In genomic region chr19:58406818-58407657, GRCh38 we compare ENCODE assay signal across 8 cellular contexts. TPM values are rescaled to one million over a fixed set of nuclear protein-coding genes. Genes with fewer than 3 reads are reported as not detected.
A peak's percentile ranks its signal among the peaks of the same experiment; 100 is the strongest.
DNase-seq lines count a peak whose midpoint lies in the region; ATAC-seq, FAIRE-seq and TF ChIP-seq lines count a peak whose summit lies in the region.

No MANE protein-coding gene starts in this region.

- WGBS in GM12878 (ENCODE audit: insufficient coverage, insufficient replicate concordance, low lambda C conversion rate, missing lambda C conversion rate) = 91% methylated on average over 10 of the region's 10 CpGs

- SMC1A ChIA-PET in GM12878 (lab: Charles Lee; ENCODE audit: uncharacterized antibody, unreplicated experiment) = no interaction called here

- no peak for FAIRE-seq in GM12878 (lab: Jason Lieb, UNC)

- DNase-seq in GM12878 (ENCODE audit: low read depth, low spot score) (no peak), amniotic stem cell (lab: John Stamatoyannopoulos, UW) (no peak), 8988T (no peak), GOT3 (lab: John Stamatoyannopoulos, UW) (no peak)

- no peak for TF ChIP-seq EP300 in GM12878 (IDR thresholded peaks at IDR 0.05; ENCODE audit: borderline replicate concordance in 1 of 2, control insufficient read depth in 1 of 2, low read depth in 2 of 2, low read length in 2 of 2)

- CTCF ChIA-PET in GM12878 (lab: Yijun Ruan, JAX) = no interaction called here

- peak overlapping the region; percentile 94 for H3K4me3 ChIP-seq in BLaER1
- peak overlapping the region; percentile 93 for H3K4me3 ChIP-seq in HUES48 (ENCODE audit: low read depth, low read length)
- H3K4me3 ChIP-seq in GM12878 = peak overlapping the region; percentile 90
- peak overlapping the region; percentile 74 for H3K4me3 ChIP-seq in mucosa of stomach (ENCODE audit: low read length)

- peaks cover 33% of the 10 kb centered on the region for H3K4me1 ChIP-seq in BLaER1
- no peaks in the 10 kb centered on the region for H3K4me1 ChIP-seq in HUES48 (ENCODE audit: control insufficient read depth, insufficient read depth, low read length)
- H3K4me1 ChIP-seq in GM12878 (ENCODE audit: control insufficient read depth, insufficient read depth, low read length) = peaks cover 10% of the 10 kb centered on the region
- peaks cover 24% of the 10 kb centered on the region for H3K4me1 ChIP-seq in mucosa of stomach (ENCODE audit: control insufficient read depth, insufficient read depth, low read length)

- RAD21 ChIA-PET in GM12878 (lab: Charles Lee; ENCODE audit: unreplicated experiment) = interaction anchor here (0.9 kb wide), 1 partner anchor 26 kb away, joined by 3 read pairs; the partner anchor contains the start of gene ZNF837

- no peak for TF ChIP-seq RAD21 in GM12878 (IDR thresholded peaks at IDR 0.05; ENCODE audit: insufficient read depth, low read depth, low read length)

- H2AFZ ChIP-seq in GM12878 (ENCODE audit: control insufficient read depth, low read depth, low read length) = no peak overlapping the region

- H3K4me2 ChIP-seq in BLaER1 = peak overlapping the region; percentile 95
- peak overlapping the region; percentile 100 for H3K4me2 ChIP-seq in GM12878 (ENCODE audit: control insufficient read depth, insufficient read depth)

- H3K27ac ChIP-seq in BLaER1 (peak overlapping the region; percentile 84), HUES48 (ENCODE audit: low read depth, low read length) (no peak overlapping the region), GM12878 (ENCODE audit: control insufficient read depth, insufficient read depth) (peak overlapping the region; percentile 80)

- H3K36me3 ChIP-seq in BLaER1 = no peaks in the 10 kb centered on the region
- no peaks in the 10 kb centered on the region for H3K36me3 ChIP-seq in HUES48 (ENCODE audit: control insufficient read depth, insufficient read depth, low read length)
- H3K36me3 ChIP-seq in GM12878 (ENCODE audit: control insufficient read depth in 2 of 2, insufficient read depth in 2 of 2, low read length in 1 of 2) = no peaks in the 10 kb centered on the region
- H3K36me3 ChIP-seq in mucosa of stomach (ENCODE audit: control insufficient read depth, insufficient read depth, low read length) = no peaks in the 10 kb centered on the region

- H3K9ac ChIP-seq in BLaER1 (peak overlapping the region; percentile 86), HUES48 (ENCODE audit: low read depth, low read length) (no peak overlapping the region), GM12878 (ENCODE audit: control insufficient read depth, insufficient read depth, low read length) (peak overlapping the region; percentile 90), mucosa of stomach (ENCODE audit: low read length) (peak overlapping the region; percentile 76)

- ATAC-seq in GM12878 = no peak
- no peak for ATAC-seq in GM19467 (IDR thresholded peaks at IDR 0.05; ENCODE audit: unreplicated experiment)

- no peak for TF ChIP-seq POLR2A in GM12878 (IDR thresholded peaks at IDR 0.05; ENCODE audit: low read depth, low read length)

- POLR2A ChIA-PET in GM12878 (lab: Charles Lee) = interaction anchor here (0.5 to 1.1 kb wide), 2 partner anchors 19 to 44 kb away, joined by 3 to 4 read pairs; partner anchors contain the start of gene ZNF497

- H3K27me3 ChIP-seq in BLaER1 = no peaks in the 10 kb centered on the region
- peaks cover 7% of the 10 kb centered on the region; the same call in 1 of the 2 replicates for H3K27me3 ChIP-seq in HUES48 (ENCODE audit: control insufficient read depth, insufficient read depth, low read length)
- no peaks in the 10 kb centered on the region for H3K27me3 ChIP-seq in GM12878 (replicated peaks in 1 of 2; ENCODE audit: control insufficient read depth in 2 of 2, insufficient read depth in 2 of 2, low read length in 1 of 2)
- H3K27me3 ChIP-seq in mucosa of stomach (ENCODE audit: control insufficient read depth, insufficient read depth, low read length) = no peaks in the 10 kb centered on the region

- peak in 2 of 3 experiments; percentile 13 to 36; a peak in 2 of 6 replicates for TF ChIP-seq CTCF in GM12878 (IDR thresholded peaks at IDR 0.05 in 2 of 3, conservative IDR thresholded peaks at IDR 0.05 in 1 of 3; ENCODE audit: control insufficient read depth in 2 of 3, extremely low read depth in 1 of 3, insufficient read depth in 1 of 3, low read depth in 3 of 3, low read length in 3 of 3)

- no TSS peak for BruUV-seq in GM12878 (replicated peaks; lab: Mats Ljungman, UMichigan)

- H3K9me3 ChIP-seq in BLaER1 = no peaks in the 10 kb centered on the region
- H3K9me3 ChIP-seq in HUES48 (ENCODE audit: control insufficient read depth, insufficient read depth, low read length) = no peaks in the 10 kb centered on the region
- no peaks in the 10 kb centered on the region for H3K9me3 ChIP-seq in GM12878 (replicated peaks; ENCODE audit: control insufficient read depth, insufficient read depth, low read length)
- H3K9me3 ChIP-seq in mucosa of stomach (ENCODE audit: control insufficient read depth, low read length) = no peaks in the 10 kb centered on the region

- H4K20me1 ChIP-seq in BLaER1 = peaks cover 9% of the 10 kb centered on the region; the same call in 1 of the 2 replicates
- no peaks in the 10 kb centered on the region for H4K20me1 ChIP-seq in GM12878 (ENCODE audit: control insufficient read depth, insufficient read depth)

- peaks cover 16% of the 10 kb centered on the region for H3K79me2 ChIP-seq in GM12878 (ENCODE audit: control insufficient read depth, insufficient read depth, low read length)

- in situ Hi-C loops in GM12878 (cut with MboI) = no loop called here

- intact Hi-C loops in GM12878 (cut with micrococcal nuclease; ENCODE audit: unreplicated experiment) = loop anchor here (5.0 kb wide), 1 partner anchor 60 kb away; the partner anchor contains the start of gene ZNF324

RNA-seq across cellular contexts. Expression of gene ZNF584, which starts 1.4 kb away (rescaled TPM):
- total RNA-seq in GM12878 (2013; cell fraction: nucleolus; rRNA removed) = 26.4 and 31.6 TPM in 2 replicates
- total RNA-seq in GM12878 (2014; rRNA removed) (9.5 and 10.7 TPM in 2 replicates), GM12878 (2014; rRNA removed; fragmentation: Illumina TruSeq; extraction: Trizol) (4.8 and 5.1 TPM in 2 replicates), GM12878 (2021) (9.7 and 10.3 TPM in 2 replicates)
- polyA plus RNA-seq in GM12878 (2011; ENCODE audit: low read depth) = 3.2 TPM
- polyA plus RNA-seq in GM12878 (2011; rRNA removed) (7.6 and 8.4 TPM in 2 replicates), GM12878 (2014; fragmentation: Illumina TruSeq; extraction: Trizol) (5.9 and 6.2 TPM in 2 replicates), GM12878 (2014; fragmentation: Nextera tagmentation; extraction: Ambion mirVana) (1 to 10 TPM; 2.0 to 2.6 TPM), GM12878 (2014; rRNA removed) (6.3 and 7.3 TPM in 2 replicates), GM12878 (2016; fragmentation: Nextera tagmentation; extraction: Ambion mirVana) (1 to 10 TPM; 5.9 to 6.9 TPM)
- 8.7 and 9.6 TPM in 2 replicates for polyA plus RNA-seq in GM12878 (2011; cell fraction: cytosol; rRNA removed)
- 7.9 and 8.7 TPM in 2 replicates for polyA plus RNA-seq in GM12878 (2011; cell fraction: nucleus; rRNA removed)
- 3.8 and 5.6 TPM in 2 replicates for polyA plus RNA-seq in GM12878 (2012)
- 11.6 and 13.5 TPM in 2 replicates for polyA minus RNA-seq in GM12878 (2011; rRNA and poly(A)+ RNA removed)
- 3.7 and 4.4 TPM in 2 replicates for polyA minus RNA-seq in GM12878 (2011; cell fraction: cytosol; rRNA and poly(A)+ RNA removed)
- 5.0 and 12.0 TPM in 2 replicates for polyA minus RNA-seq in GM12878 (2011; cell fraction: nucleus; rRNA and poly(A)+ RNA removed)

RNA-seq across cellular contexts. Expression of gene RNF225, which starts 11.6 kb away (rescaled TPM):
- total RNA-seq in GM12878 (2013; cell fraction: nucleolus; rRNA removed) = 0.75 TPM in 1 of 2 replicates, not detected in the other
- total RNA-seq in GM12878 (2014; rRNA removed) (not detected in 2 replicates), GM12878 (2014; rRNA removed; fragmentation: Illumina TruSeq; extraction: Trizol) (not detected in 2 replicates), GM12878 (2021) (0.27 and 0.28 TPM in 2 replicates)
- polyA plus RNA-seq in GM12878 (2011; ENCODE audit: low read depth) = not detected
- polyA plus RNA-seq in GM12878 (2011; rRNA removed) (not detected in 2 replicates), GM12878 (2014; fragmentation: Illumina TruSeq; extraction: Trizol) (not detected in 2 replicates), GM12878 (2014; fragmentation: Nextera tagmentation; extraction: Ambion mirVana) (not detected), GM12878 (2014; rRNA removed) (0.22 and 0.27 TPM in 2 replicates), GM12878 (2016; fragmentation: Nextera tagmentation; extraction: Ambion mirVana) (not detected)
- not detected in 2 replicates for polyA plus RNA-seq in GM12878 (2011; cell fraction: cytosol; rRNA removed)
- polyA plus RNA-seq in GM12878 (2011; cell fraction: nucleus; rRNA removed) = 0.38 and 0.39 TPM in 2 replicates
- polyA plus RNA-seq in GM12878 (2012) = not detected in 2 replicates
- polyA minus RNA-seq in GM12878 (2011; rRNA and poly(A)+ RNA removed) = 0.21 TPM in 1 of 2 replicates, not detected in the other
- not detected in 2 replicates for polyA minus RNA-seq in GM12878 (2011; cell fraction: cytosol; rRNA and poly(A)+ RNA removed)
- 1.7 and 6.7 TPM in 2 replicates for polyA minus RNA-seq in GM12878 (2011; cell fraction: nucleus; rRNA and poly(A)+ RNA removed)

RNA-seq across cellular contexts. Expression of gene RPS5, which starts 20.0 kb away (rescaled TPM):
- 391 and 397 TPM in 2 replicates for total RNA-seq in GM12878 (2013; cell fraction: nucleolus; rRNA removed)
- total RNA-seq in GM12878 (2014; rRNA removed) (3,412 and 3,652 TPM in 2 replicates), GM12878 (2014; rRNA removed; fragmentation: Illumina TruSeq; extraction: Trizol) (1,272 and 1,313 TPM in 2 replicates), GM12878 (2021) (1,860 and 1,884 TPM in 2 replicates)
- 1,793 TPM for polyA plus RNA-seq in GM12878 (2011; ENCODE audit: low read depth)
- polyA plus RNA-seq in GM12878 (2011; rRNA removed) (1,293 and 2,957 TPM in 2 replicates), GM12878 (2014; fragmentation: Illumina TruSeq; extraction: Trizol) (511 and 1,491 TPM in 2 replicates), GM12878 (2014; fragmentation: Nextera tagmentation; extraction: Ambion mirVana) (1,000 to 10,000 TPM; 1,983 to 2,378 TPM), GM12878 (2014; rRNA removed) (3,473 and 3,824 TPM in 2 replicates), GM12878 (2016; fragmentation: Nextera tagmentation; extraction: Ambion mirVana) (1,000 to 10,000 TPM; 1,284 to 1,376 TPM)
- polyA plus RNA-seq in GM12878 (2011; cell fraction: cytosol; rRNA removed) = 4,127 and 5,427 TPM in 2 replicates
- 1,885 and 2,356 TPM in 2 replicates for polyA plus RNA-seq in GM12878 (2011; cell fraction: nucleus; rRNA removed)
- 2,437 and 3,174 TPM in 2 replicates for polyA plus RNA-seq in GM12878 (2012)
- polyA minus RNA-seq in GM12878 (2011; rRNA and poly(A)+ RNA removed) = 2,420 and 3,199 TPM in 2 replicates
- polyA minus RNA-seq in GM12878 (2011; cell fraction: cytosol; rRNA and poly(A)+ RNA removed) = 443 and 480 TPM in 2 replicates
- polyA minus RNA-seq in GM12878 (2011; cell fraction: nucleus; rRNA and poly(A)+ RNA removed) = 359 and 419 TPM in 2 replicates

RNA-seq across cellular contexts. Expression of gene ZNF837, which starts 26.2 kb away (rescaled TPM):
- 0.88 and 1.6 TPM in 2 replicates for total RNA-seq in GM12878 (2013; cell fraction: nucleolus; rRNA removed)
- total RNA-seq in GM12878 (2014; rRNA removed) = 2.1 and 2.9 TPM in 2 replicates
- total RNA-seq in GM12878 (2014; rRNA removed; fragmentation: Illumina TruSeq; extraction: Trizol) = 0.18 and 0.23 TPM in 2 replicates
- 2.1 and 2.6 TPM in 2 replicates for total RNA-seq in GM12878 (2021)
- polyA plus RNA-seq in GM12878 (2011; ENCODE audit: low read depth) = 0.28 TPM
- 0.06 and 0.11 TPM in 2 replicates for polyA plus RNA-seq in GM12878 (2011; rRNA removed)
- polyA plus RNA-seq in GM12878 (2011; cell fraction: cytosol; rRNA removed) = 0.36 and 0.65 TPM in 2 replicates
- 0.86 and 0.90 TPM in 2 replicates for polyA plus RNA-seq in GM12878 (2011; cell fraction: nucleus; rRNA removed)
- 1.1 and 1.3 TPM in 2 replicates for polyA plus RNA-seq in GM12878 (2012)
- 0.07 and 0.11 TPM in 2 replicates for polyA plus RNA-seq in GM12878 (2014; fragmentation: Illumina TruSeq; extraction: Trizol)
- polyA plus RNA-seq in GM12878 (2014; fragmentation: Nextera tagmentation; extraction: Ambion mirVana) = not detected
- polyA plus RNA-seq in GM12878 (2014; rRNA removed) = 2.4 TPM in 2 replicates
- 1 to 10 TPM; 1.6 to 2.4 TPM for polyA plus RNA-seq in GM12878 (2016; fragmentation: Nextera tagmentation; extraction: Ambion mirVana)
- polyA minus RNA-seq in GM12878 (2011; rRNA and poly(A)+ RNA removed) = 0.10 TPM in 1 of 2 replicates, not detected in the other
- polyA minus RNA-seq in GM12878 (2011; cell fraction: cytosol; rRNA and poly(A)+ RNA removed) = not detected in 2 replicates
- polyA minus RNA-seq in GM12878 (2011; cell fraction: nucleus; rRNA and poly(A)+ RNA removed) = 0.24 and 0.29 TPM in 2 replicates

RNA-seq across cellular contexts. Expression of gene ZNF132, which starts 32.9 kb away (rescaled TPM):
- 8.4 and 8.7 TPM in 2 replicates for total RNA-seq in GM12878 (2013; cell fraction: nucleolus; rRNA removed)
- 3.5 and 4.0 TPM in 2 replicates for total RNA-seq in GM12878 (2014; rRNA removed)
- total RNA-seq in GM12878 (2014; rRNA removed; fragmentation: Illumina TruSeq; extraction: Trizol) = 3.3 and 3.5 TPM in 2 replicates
- 2.7 and 3.4 TPM in 2 replicates for total RNA-seq in GM12878 (2021)
- polyA plus RNA-seq in GM12878 (2011; ENCODE audit: low read depth) = 1.3 TPM
- polyA plus RNA-seq in GM12878 (2011; rRNA removed) = 0.68 and 0.81 TPM in 2 replicates
- 0.40 and 0.42 TPM in 2 replicates for polyA plus RNA-seq in GM12878 (2011; cell fraction: cytosol; rRNA removed)
- polyA plus RNA-seq in GM12878 (2011; cell fraction: nucleus; rRNA removed) = 1.2 and 1.8 TPM in 2 replicates
- polyA plus RNA-seq in GM12878 (2012) = 0.69 and 2.1 TPM in 2 replicates
- 2.0 and 2.2 TPM in 2 replicates for polyA plus RNA-seq in GM12878 (2014; fragmentation: Illumina TruSeq; extraction: Trizol)
- under 1 TPM; 0.56 to 0.73 TPM for polyA plus RNA-seq in GM12878 (2014; fragmentation: Nextera tagmentation; extraction: Ambion mirVana)
- polyA plus RNA-seq in GM12878 (2014; rRNA removed) = 1.4 and 1.9 TPM in 2 replicates
- polyA plus RNA-seq in GM12878 (2016; fragmentation: Nextera tagmentation; extraction: Ambion mirVana) = 1 to 10 TPM; 2.4 to 3.0 TPM
- polyA minus RNA-seq in GM12878 (2011; rRNA and poly(A)+ RNA removed) = 3.7 and 4.0 TPM in 2 replicates
- polyA minus RNA-seq in GM12878 (2011; cell fraction: cytosol; rRNA and poly(A)+ RNA removed) = 0.62 TPM in 1 of 2 replicates, not detected in the other
- 3.5 TPM in 2 replicates for polyA minus RNA-seq in GM12878 (2011; cell fraction: nucleus; rRNA and poly(A)+ RNA removed)
